ENCODE assay signal across 25 cellular contexts in the genomic region with DNA sequence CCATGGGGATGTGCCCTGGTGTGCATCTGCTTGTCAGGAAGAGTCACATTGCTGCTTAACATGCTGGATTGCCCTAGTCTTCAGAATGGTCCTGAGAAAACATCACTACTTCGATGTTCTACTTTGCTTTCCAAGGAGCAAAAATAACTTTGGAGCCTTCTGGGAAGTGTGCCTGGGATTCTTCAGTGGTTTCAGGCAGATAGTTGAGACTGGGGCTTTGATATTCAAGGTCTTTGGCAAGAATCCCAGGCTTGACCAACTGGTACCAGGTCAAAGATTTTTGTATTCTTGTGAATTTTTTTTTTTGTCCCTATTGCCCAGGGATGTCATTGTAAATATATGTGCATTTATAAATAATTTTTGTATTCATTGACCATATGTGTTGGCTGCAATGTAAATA.
"Had no signal": no experiment of that assay in that cellular context is flagged by ENCODE, and none has a peak within 500 bp of the region (broad histone marks: within the 10 kb centered on the region; RNA-seq: fewer than 3 reads in every experiment).

No MANE protein-coding gene starts in this region.

- H3K27ac ChIP-seq: left lung, lower lobe of right lung, prostate gland, upper lobe of left lung, WERI-Rb-1 had no signal

- H3K4me3 ChIP-seq: esophagus muscularis mucosa, left lung, lower lobe of right lung, pancreas, prostate gland, upper lobe of left lung had no signal

- H3K4me1 ChIP-seq: left lung, lower lobe of right lung, prostate gland, upper lobe of left lung had no signal

- DNase-seq: activated CD4-positive, alpha-beta T cell treated with anti-CD3 and anti-CD28 coated beads for 48 hours; activated CD4-positive, alpha-beta T cell treated with anti-CD3 and anti-CD28 coated beads, Interleukin-2, amount 50 U/mL, for 48 hours; activated CD8-positive, alpha-beta memory T cell treated with anti-CD3 and anti-CD28 coated beads for 24 hours; activated effector memory CD4-positive, alpha-beta T cell treated with anti-CD3 and anti-CD28 coated beads, Interleukin-2, amount 50 U/mL, for 16 hours; activated naive CD4-positive, alpha-beta T cell treated with anti-CD3 and anti-CD28 coated beads for 36 hours; activated naive CD8-positive, alpha-beta T cell treated with anti-CD3 and anti-CD28 coated beads for 36 hours; amniotic stem cell; dermis blood vessel endothelial cell; effector CD4-positive, alpha-beta T cell; foreskin melanocyte; left lung; lower lobe of right lung; mesendoderm; naive B cell; nephron progenitor cell; pancreas; stimulated activated CD4-positive, alpha-beta T cell treated with anti-CD3 and anti-CD28 coated beads, Interleukin-2, amount 100 ng/mL, for 48 hours; stimulated activated naive CD8-positive, alpha-beta T cell treated with anti-CD3 and anti-CD28 coated beads, Interleukin-15, Interleukin-2, amounts not matched to agents 100 U/mL and 50 U/mL, for 24 hours; SW 1271; T1000; upper lobe of left lung; WERI-Rb-1 had no signal

- H3K27me3 ChIP-seq: esophagus muscularis mucosa, left lung, pancreas, upper lobe of left lung had no signal

- H3K9me3 ChIP-seq: esophagus muscularis mucosa, left lung, lower lobe of right lung, pancreas, prostate gland, upper lobe of left lung had no signal

- ATAC-seq: activated CD4-positive, CD25-positive, alpha-beta regulatory T cell treated with anti-CD3 and anti-CD28 coated beads, Interleukin-2, amount 50 U/mL, for 24 hours; left lung; lower lobe of right lung; stimulated activated naive CD8-positive, alpha-beta T cell treated with anti-CD3 and anti-CD28 coated beads, Interleukin-15, Interleukin-2, amounts not matched to agents 100 U/mL and 50 U/mL, for 24 hours had no signal
